23 cellular contexts compared by ENCODE assay signal in genomic region chr12:91565816-91566215, GRCh38.
"Had no signal": no experiment of that assay in that cellular context is flagged by ENCODE, and none has a peak within 500 bp of the region (broad histone marks: within the 10 kb centered on the region; RNA-seq: fewer than 3 reads in every experiment).

No MANE protein-coding gene starts in this region.

- DNase-seq: activated B cell treated with CpG ODN at 0.5 μM for 24 hours; activated CD4-positive, alpha-beta T cell treated with anti-CD3 and anti-CD28 coated beads, Interleukin-2, amount 50 U/mL, for 1 hour; activated naive CD4-positive, alpha-beta T cell; anterior cingulate cortex; body of pancreas; cortex of kidney; immature natural killer cell; kidney; left colon; naive thymus-derived CD8-positive, alpha-beta T cell; sigmoid colon; small intestine; stimulated activated naive B cell treated with anti-CD40 and anti-IgM and Interleukin-4, amounts not matched to agents 10 μg/mL and 1 μg/mL and 100 μg/mL, for 72 hours; stomach; T-cell had no signal

- H3K36me3 Mint-ChIP-seq: immature natural killer cell; memory B cell; stimulated activated naive B cell treated with anti-CD40 and anti-IgM and Interleukin-4, amounts not matched to agents 10 μg/mL and 1 μg/mL and 100 μg/mL, for 72 hours; T-cell had no signal

- H3K4me3 ChIP-seq: body of pancreas, ovary, sigmoid colon, stomach, suprapubic skin, tibial nerve had no signal

- H3K27ac ChIP-seq: body of pancreas, ovary, sigmoid colon, stomach, suprapubic skin had no signal

- H3K27me3 ChIP-seq: body of pancreas, ovary, sigmoid colon, stomach, suprapubic skin, tibial nerve had no signal

- H3K4me1 ChIP-seq: sigmoid colon, stomach had no signal

- H3K9me3 ChIP-seq: body of pancreas, ovary, sigmoid colon, stomach, suprapubic skin, tibial nerve had no signal

- H3K4me3 Mint-ChIP-seq: activated B cell treated with CpG ODN at 0.5 μM for 24 hours; activated CD8-positive, alpha-beta T cell treated with anti-CD3 and anti-CD28 coated beads for 36 hours; immature natural killer cell; memory B cell; naive thymus-derived CD8-positive, alpha-beta T cell; stimulated activated naive B cell treated with anti-CD40 and anti-IgM and Interleukin-4, amounts not matched to agents 10 μg/mL and 1 μg/mL and 100 μg/mL, for 72 hours; T-cell; T-helper 2 cell treated with Interferon-gamma antibody and Interleukin-4, amounts not matched to agents 5 μg/mL and 100 μg/mL, for 36 hours had no signal

- H3K9me3 Mint-ChIP-seq: activated B cell treated with CpG ODN at 0.5 μM for 24 hours; memory B cell; stimulated activated naive B cell treated with anti-CD40 and anti-IgM and Interleukin-4, amounts not matched to agents 10 μg/mL and 1 μg/mL and 100 μg/mL, for 72 hours had no signal

- H3K27me3 Mint-ChIP-seq: activated CD8-positive, alpha-beta T cell treated with anti-CD3 and anti-CD28 coated beads for 36 hours; memory B cell; naive thymus-derived CD8-positive, alpha-beta T cell; progenitor cell of endocrine pancreas; T-cell had no signal

- H3K27ac Mint-ChIP-seq: activated B cell treated with CpG ODN at 0.5 μM for 24 hours; activated CD8-positive, alpha-beta T cell treated with anti-CD3 and anti-CD28 coated beads for 36 hours; activated naive CD4-positive, alpha-beta T cell treated with anti-CD3 and anti-CD28 coated beads, Interleukin-2, amount 50 U/mL, for 72 hours; immature natural killer cell; stimulated activated naive B cell treated with anti-CD40 and anti-IgM and Interleukin-4, amounts not matched to agents 10 μg/mL and 1 μg/mL and 100 μg/mL, for 72 hours; T-helper 2 cell treated with Interferon-gamma antibody and Interleukin-4, amounts not matched to agents 5 μg/mL and 100 μg/mL, for 36 hours had no signal

- H3K36me3 ChIP-seq: ovary, sigmoid colon, stomach, suprapubic skin, tibial nerve had no signal
